Comparison of ENCODE assay signal across 2 cellular contexts in genomic region chr6:13044390-13044789, GRCh38.
TF ChIP-seq lines count a peak whose summit lies in the region.

No MANE protein-coding gene starts in this region.

TF ChIP-seq in GM23338, 12 proteins besides CTCF, POLR2A, EP300 and RAD21:
- TF ChIP-seq, protein P1, sequence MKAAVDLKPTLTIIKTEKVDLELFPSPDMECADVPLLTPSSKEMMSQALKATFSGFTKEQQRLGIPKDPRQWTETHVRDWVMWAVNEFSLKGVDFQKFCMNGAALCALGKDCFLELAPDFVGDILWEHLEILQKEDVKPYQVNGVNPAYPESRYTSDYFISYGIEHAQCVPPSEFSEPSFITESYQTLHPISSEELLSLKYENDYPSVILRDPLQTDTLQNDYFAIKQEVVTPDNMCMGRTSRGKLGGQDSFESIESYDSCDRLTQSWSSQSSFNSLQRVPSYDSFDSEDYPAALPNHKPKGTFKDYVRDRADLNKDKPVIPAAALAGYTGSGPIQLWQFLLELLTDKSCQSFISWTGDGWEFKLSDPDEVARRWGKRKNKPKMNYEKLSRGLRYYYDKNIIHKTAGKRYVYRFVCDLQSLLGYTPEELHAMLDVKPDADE (IDR thresholded peaks at IDR 0.05): no peak
- no peak for TF ChIP-seq NANOG (IDR thresholded peaks at IDR 0.05; ENCODE audit: borderline replicate concordance)
- TF ChIP-seq EZH2 (IDR thresholded peaks at IDR 0.05; ENCODE audit: low read depth, unreplicated experiment): no peak
- TF ChIP-seq, protein P2, sequence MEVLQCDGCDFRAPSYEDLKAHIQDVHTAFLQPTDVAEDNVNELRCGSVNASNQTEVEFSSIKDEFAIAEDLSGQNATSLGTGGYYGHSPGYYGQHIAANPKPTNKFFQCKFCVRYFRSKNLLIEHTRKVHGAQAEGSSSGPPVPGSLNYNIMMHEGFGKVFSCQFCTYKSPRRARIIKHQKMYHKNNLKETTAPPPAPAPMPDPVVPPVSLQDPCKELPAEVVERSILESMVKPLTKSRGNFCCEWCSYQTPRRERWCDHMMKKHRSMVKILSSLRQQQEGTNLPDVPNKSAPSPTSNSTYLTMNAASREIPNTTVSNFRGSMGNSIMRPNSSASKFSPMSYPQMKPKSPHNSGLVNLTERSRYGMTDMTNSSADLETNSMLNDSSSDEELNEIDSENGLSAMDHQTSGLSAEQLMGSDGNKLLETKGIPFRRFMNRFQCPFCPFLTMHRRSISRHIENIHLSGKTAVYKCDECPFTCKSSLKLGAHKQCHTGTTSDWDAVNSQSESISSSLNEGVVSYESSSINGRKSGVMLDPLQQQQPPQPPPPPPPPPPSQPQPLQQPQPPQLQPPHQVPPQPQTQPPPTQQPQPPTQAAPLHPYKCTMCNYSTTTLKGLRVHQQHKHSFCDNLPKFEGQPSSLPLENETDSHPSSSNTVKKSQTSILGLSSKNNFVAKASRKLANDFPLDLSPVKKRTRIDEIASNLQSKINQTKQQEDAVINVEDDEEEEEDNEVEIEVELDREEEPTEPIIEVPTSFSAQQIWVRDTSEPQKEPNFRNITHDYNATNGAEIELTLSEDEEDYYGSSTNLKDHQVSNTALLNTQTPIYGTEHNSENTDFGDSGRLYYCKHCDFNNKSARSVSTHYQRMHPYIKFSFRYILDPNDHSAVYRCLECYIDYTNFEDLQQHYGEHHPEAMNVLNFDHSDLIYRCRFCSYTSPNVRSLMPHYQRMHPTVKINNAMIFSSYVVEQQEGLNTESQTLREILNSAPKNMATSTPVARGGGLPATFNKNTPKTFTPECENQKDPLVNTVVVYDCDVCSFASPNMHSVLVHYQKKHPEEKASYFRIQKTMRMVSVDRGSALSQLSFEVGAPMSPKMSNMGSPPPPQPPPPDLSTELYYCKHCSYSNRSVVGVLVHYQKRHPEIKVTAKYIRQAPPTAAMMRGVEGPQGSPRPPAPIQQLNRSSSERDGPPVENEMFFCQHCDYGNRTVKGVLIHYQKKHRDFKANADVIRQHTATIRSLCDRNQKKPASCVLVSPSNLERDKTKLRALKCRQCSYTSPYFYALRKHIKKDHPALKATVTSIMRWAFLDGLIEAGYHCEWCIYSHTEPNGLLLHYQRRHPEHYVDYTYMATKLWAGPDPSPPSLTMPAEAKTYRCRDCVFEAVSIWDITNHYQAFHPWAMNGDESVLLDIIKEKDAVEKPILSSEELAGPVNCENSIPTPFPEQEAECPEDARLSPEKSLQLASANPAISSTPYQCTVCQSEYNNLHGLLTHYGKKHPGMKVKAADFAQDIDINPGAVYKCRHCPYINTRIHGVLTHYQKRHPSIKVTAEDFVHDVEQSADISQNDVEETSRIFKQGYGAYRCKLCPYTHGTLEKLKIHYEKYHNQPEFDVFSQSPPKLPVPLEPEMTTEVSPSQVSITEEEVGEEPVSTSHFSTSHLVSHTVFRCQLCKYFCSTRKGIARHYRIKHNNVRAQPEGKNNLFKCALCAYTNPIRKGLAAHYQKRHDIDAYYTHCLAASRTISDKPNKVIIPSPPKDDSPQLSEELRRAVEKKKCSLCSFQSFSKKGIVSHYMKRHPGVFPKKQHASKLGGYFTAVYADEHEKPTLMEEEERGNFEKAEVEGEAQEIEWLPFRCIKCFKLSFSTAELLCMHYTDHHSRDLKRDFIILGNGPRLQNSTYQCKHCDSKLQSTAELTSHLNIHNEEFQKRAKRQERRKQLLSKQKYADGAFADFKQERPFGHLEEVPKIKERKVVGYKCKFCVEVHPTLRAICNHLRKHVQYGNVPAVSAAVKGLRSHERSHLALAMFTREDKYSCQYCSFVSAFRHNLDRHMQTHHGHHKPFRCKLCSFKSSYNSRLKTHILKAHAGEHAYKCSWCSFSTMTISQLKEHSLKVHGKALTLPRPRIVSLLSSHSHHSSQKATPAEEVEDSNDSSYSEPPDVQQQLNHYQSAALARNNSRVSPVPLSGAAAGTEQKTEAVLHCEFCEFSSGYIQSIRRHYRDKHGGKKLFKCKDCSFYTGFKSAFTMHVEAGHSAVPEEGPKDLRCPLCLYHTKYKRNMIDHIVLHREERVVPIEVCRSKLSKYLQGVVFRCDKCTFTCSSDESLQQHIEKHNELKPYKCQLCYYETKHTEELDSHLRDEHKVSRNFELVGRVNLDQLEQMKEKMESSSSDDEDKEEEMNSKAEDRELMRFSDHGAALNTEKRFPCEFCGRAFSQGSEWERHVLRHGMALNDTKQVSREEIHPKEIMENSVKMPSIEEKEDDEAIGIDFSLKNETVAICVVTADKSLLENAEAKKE (CRISPR knock-in tag; IDR thresholded peaks at IDR 0.05): no peak
- no peak for TF ChIP-seq STAT1 (IDR thresholded peaks at IDR 0.05; ENCODE audit: unreplicated experiment)
- TF ChIP-seq ZNF114 (CRISPR knock-in tag; IDR thresholded peaks at IDR 0.05): no peak
- no peak for TF ChIP-seq POLR2AphosphoS5 (IDR thresholded peaks at IDR 0.05; ENCODE audit: low read depth)
- TF ChIP-seq REST (IDR thresholded peaks at IDR 0.05; ENCODE audit: unreplicated experiment): no peak
- TF ChIP-seq EZH2phosphoT487 (IDR thresholded peaks at IDR 0.05; ENCODE audit: unreplicated experiment): no peak
- no peak for TF ChIP-seq JUNB (IDR thresholded peaks at IDR 0.05; ENCODE audit: unreplicated experiment)
- no peak for TF ChIP-seq CREB1 (CRISPR knock-in tag; IDR thresholded peaks at IDR 0.05; ENCODE audit: low read depth)

TF ChIP-seq in H1, 55 proteins besides CTCF, POLR2A, EP300 and RAD21 (continued from another document):
- TF ChIP-seq, protein P3, sequence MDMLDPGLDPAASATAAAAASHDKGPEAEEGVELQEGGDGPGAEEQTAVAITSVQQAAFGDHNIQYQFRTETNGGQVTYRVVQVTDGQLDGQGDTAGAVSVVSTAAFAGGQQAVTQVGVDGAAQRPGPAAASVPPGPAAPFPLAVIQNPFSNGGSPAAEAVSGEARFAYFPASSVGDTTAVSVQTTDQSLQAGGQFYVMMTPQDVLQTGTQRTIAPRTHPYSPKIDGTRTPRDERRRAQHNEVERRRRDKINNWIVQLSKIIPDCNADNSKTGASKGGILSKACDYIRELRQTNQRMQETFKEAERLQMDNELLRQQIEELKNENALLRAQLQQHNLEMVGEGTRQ (IDR thresholded peaks at IDR 0.05; ENCODE audit: low read length): peak; percentile 84
- TF ChIP-seq GTF2F1 (IDR thresholded peaks at IDR 0.05; ENCODE audit: borderline replicate concordance, low read depth, low read length): no peak
